2 cellular contexts compared by ENCODE assay signal in the genomic region with DNA sequence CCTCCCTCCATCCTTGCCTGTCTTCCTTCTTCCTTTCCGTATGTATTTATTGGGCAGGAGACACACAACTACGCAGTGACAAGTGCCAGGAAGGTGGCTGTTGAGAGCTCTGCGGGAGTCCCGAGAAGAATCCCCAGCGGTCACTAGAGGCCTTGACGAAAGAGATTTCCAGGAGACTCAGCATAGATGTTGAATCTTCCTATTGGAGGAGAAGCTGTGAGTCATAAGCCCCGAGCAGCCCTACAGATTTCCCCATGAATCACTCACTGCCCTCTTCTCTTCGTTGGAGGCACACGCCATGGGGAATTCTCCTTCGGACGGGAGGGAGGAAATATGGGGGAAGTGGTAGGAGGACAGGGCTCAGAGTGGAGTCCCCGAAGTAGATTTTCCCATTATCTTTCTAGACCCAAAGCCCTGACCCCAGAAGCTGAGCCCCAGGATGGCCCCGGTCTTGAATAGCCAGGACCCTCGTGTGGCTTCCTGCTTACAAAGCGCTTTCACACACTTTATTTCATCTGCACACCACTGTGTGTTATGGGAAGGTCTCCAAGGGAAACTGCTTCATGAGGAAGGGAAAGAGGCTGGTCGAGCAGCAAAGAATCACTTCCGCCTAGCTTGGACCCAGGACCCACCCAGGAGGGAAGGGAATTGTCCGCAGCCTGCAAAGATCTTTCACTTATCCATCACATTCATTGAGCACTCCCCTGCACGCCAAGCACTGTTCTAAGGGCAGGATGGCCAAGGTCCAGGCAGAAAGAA.
TF ChIP-seq lines count a peak whose summit lies in the region.

No MANE protein-coding gene starts in this region.

TF ChIP-seq in endothelial cell of umbilical vein, 7 proteins besides CTCF, POLR2A, EP300 and RAD21 (continued from another document):
- peak; percentile 67 for TF ChIP-seq FOS (IDR thresholded peaks at IDR 0.05; ENCODE audit: borderline replicate concordance, insufficient read depth, low read length)
- TF ChIP-seq JUN (IDR thresholded peaks at IDR 0.05; ENCODE audit: borderline replicate concordance, insufficient read depth, insufficient read length, low read depth) = peak; percentile 69

TF ChIP-seq in HEK293T, 16 proteins besides CTCF, POLR2A, EP300 and RAD21 (continued from another document):
- TF ChIP-seq CTBP1 (IDR thresholded peaks at IDR 0.05; ENCODE audit: borderline replicate concordance) (no peak), ZNF384 (IDR thresholded peaks at IDR 0.05) (no peak), SP1 (IDR thresholded peaks at IDR 0.05) (no peak), ELF4 (IDR thresholded peaks at IDR 0.05) (no peak), FOXA1 (IDR thresholded peaks at IDR 0.05) (no peak), ARNT (IDR thresholded peaks at IDR 0.05) (no peak), TARDBP (IDR thresholded peaks at IDR 0.05) (no peak), FOXM1 (IDR thresholded peaks at IDR 0.05; ENCODE audit: borderline replicate concordance) (no peak), NFRKB (IDR thresholded peaks at IDR 0.05) (no peak), SUZ12 (IDR thresholded peaks at IDR 0.05) (no peak), HDGF (IDR thresholded peaks at IDR 0.05; ENCODE audit: borderline replicate concordance) (no peak), FOXK2 (IDR thresholded peaks at IDR 0.05) (no peak)
- TF ChIP-seq, protein P1, sequence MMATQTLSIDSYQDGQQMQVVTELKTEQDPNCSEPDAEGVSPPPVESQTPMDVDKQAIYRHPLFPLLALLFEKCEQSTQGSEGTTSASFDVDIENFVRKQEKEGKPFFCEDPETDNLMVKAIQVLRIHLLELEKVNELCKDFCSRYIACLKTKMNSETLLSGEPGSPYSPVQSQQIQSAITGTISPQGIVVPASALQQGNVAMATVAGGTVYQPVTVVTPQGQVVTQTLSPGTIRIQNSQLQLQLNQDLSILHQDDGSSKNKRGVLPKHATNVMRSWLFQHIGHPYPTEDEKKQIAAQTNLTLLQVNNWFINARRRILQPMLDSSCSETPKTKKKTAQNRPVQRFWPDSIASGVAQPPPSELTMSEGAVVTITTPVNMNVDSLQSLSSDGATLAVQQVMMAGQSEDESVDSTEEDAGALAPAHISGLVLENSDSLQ (IDR thresholded peaks at IDR 0.05) = no peak
